ENCODE assay signal across 8 cellular contexts in genomic region chr15:25437751-25438600, GRCh38. TPM values are rescaled to one million over a fixed set of nuclear protein-coding genes. Genes with fewer than 3 reads are reported as not detected.
DNase-seq lines count a peak whose midpoint lies in the region; ATAC-seq, FAIRE-seq and TF ChIP-seq lines count a peak whose summit lies in the region.

No MANE protein-coding gene starts in this region.

- CTCF ChIA-PET in activated B cell treated with CpG ODN at 0.5 μM for 24 hours (lab: Charles Lee), result no interaction called here

- peak overlapping the region; percentile 97 for H3K4me3 ChIP-seq in GM12864 (ENCODE audit: low read depth, low read length)
- peak overlapping the region; percentile 73 to 91 for H3K4me3 ChIP-seq in cardiac fibroblast (replicated peaks in 1 of 2; ENCODE audit: low read depth in 2 of 2, low read length in 2 of 2)
- peak overlapping the region; percentile 86 to 87 for H3K4me3 ChIP-seq in kidney (ENCODE audit: low read length in 2 of 2)

- peak; percentile 35 for ATAC-seq in activated B cell treated with CpG ODN at 0.5 μM for 24 hours (ENCODE audit: low read depth)

- no peaks in the 10 kb centered on the region for H3K36me3 ChIP-seq in kidney (ENCODE audit: control insufficient read depth in 1 of 2, insufficient read depth in 2 of 2, low read length in 2 of 2)

- H3K9me3 ChIP-seq in kidney (ENCODE audit: control insufficient read depth in 1 of 2, low read length in 2 of 2), result no peaks in the 10 kb centered on the region

- H3K27ac ChIP-seq in kidney (ENCODE audit: low read depth in 2 of 2, low read length in 2 of 2), result peak overlapping the region; percentile 93 to 94

- TF ChIP-seq CTCF in GM12864 (IDR thresholded peaks at IDR 0.05; ENCODE audit: low read depth, low read length, missing control alignments) (peak; percentile 45), activated B cell treated with CpG ODN at 0.5 μM for 24 hours (IDR thresholded peaks at IDR 0.05) (no peak), cardiac fibroblast (IDR thresholded peaks at IDR 0.05; ENCODE audit: low read depth, low read length) (no peak), kidney (IDR thresholded peaks at IDR 0.05; ENCODE audit: borderline replicate concordance, extremely low read depth, insufficient read depth) (peak; percentile 42)

- no peak for FAIRE-seq in kidney (lab: Jason Lieb, UNC)

- peaks cover 8 to 21% of the 10 kb centered on the region in 2 donors for H3K4me1 ChIP-seq in kidney (ENCODE audit: control insufficient read depth in 1 of 2, insufficient read depth in 1 of 2, low read depth in 1 of 2, low read length in 2 of 2)

- H3K4me3 Mint-ChIP-seq in activated B cell treated with CpG ODN at 0.5 μM for 24 hours, result peak overlapping the region; percentile 88

- POLR2A ChIA-PET in activated B cell treated with CpG ODN at 0.5 μM for 24 hours (lab: Charles Lee), result interaction anchor here (0.9 kb wide), 2 partner anchors 13 to 21 kb away, joined by 3 read pairs; no protein-coding TSS in a partner anchor

- intact Hi-C loops in activated B cell treated with CpG ODN at 0.5 μM for 24 hours (cut with micrococcal nuclease), result loop anchor here (2.0 to 10.0 kb wide), 5 partner anchors 31 to 497 kb away; no protein-coding TSS in a partner anchor
- intact Hi-C loops in kidney (cut with DNase I), result no loop called here

- H3K9ac ChIP-seq in kidney (ENCODE audit: low read length in 2 of 2), result peak overlapping the region; percentile 89

- H3K9me3 Mint-ChIP-seq in activated B cell treated with CpG ODN at 0.5 μM for 24 hours, result no peaks in the 10 kb centered on the region

- peaks cover 10% of the 10 kb centered on the region for H3K36me3 Mint-ChIP-seq in activated B cell treated with CpG ODN at 0.5 μM for 24 hours (ENCODE audit: low read depth)

- peaks cover 48% of the 10 kb centered on the region for H3K4me1 Mint-ChIP-seq in activated B cell treated with CpG ODN at 0.5 μM for 24 hours

- DNase-seq in GM12864 (ENCODE audit: low read depth), result no peak
- peak; percentile 10 for DNase-seq in H4 (ENCODE audit: low spot score)
- peak; percentile 29 for DNase-seq in LoVo (ENCODE audit: low spot score)
- peak; percentile 63 for DNase-seq in activated B cell treated with CpG ODN at 0.5 μM for 24 hours
- peak; percentile 55 to 65 for DNase-seq in cardiac fibroblast (ENCODE audit: low read depth in 2 of 2)
- peak; percentile 90 for DNase-seq in kidney
- peak; percentile 11 to 30 (median 17) for DNase-seq in stimulated activated CD4-positive, alpha-beta T cell treated with anti-CD3 and anti-CD28 coated beads, Interleukin-1b, Interleukin-23, amount 100 ng/mL, for 24 hours (ENCODE audit: low read depth in 4 of 4, low spot score in 1 of 4)
- no peak for DNase-seq in dedifferentiated amniotic fluid mesenchymal stem cell (ENCODE audit: extremely low spot score)

- no peaks in the 10 kb centered on the region for H3K27me3 Mint-ChIP-seq in activated B cell treated with CpG ODN at 0.5 μM for 24 hours

- peak overlapping the region; percentile 91 for H3K27ac Mint-ChIP-seq in activated B cell treated with CpG ODN at 0.5 μM for 24 hours

RNA-seq across cellular contexts. Expression of gene UBE3A, which starts 0.8 kb away (rescaled TPM):
- 29.4 and 39.8 TPM in 2 replicates for total RNA-seq in H4 (2014; rRNA removed; shearing (Covaris generic))
- 106 and 122 TPM in 2 replicates for total RNA-seq in activated B cell treated with CpG ODN at 0.5 μM for 24 hours
- 103 TPM for total RNA-seq in kidney
- polyA plus RNA-seq in kidney (ENCODE audit: insufficient read depth, low read depth, low replicate concordance), result 22.3 TPM

Comparison
In these comparisons a context has a peak if more than half of its experiments do, and no peak if none do; other contexts are left out.
1. DNase-seq: peak in H4 (single experiment), LoVo (single experiment), activated B cell treated with CpG ODN at 0.5 μM for 24 hours (single experiment), cardiac fibroblast (2 of 2), kidney (single experiment) and stimulated activated CD4-positive, alpha-beta T cell treated with anti-CD3 and anti-CD28 coated beads, Interleukin-1b, Interleukin-23, amount 100 ng/mL, for 24 hours (4 of 4); none in GM12864 (single experiment) and dedifferentiated amniotic fluid mesenchymal stem cell (single experiment).
2. CTCF ChIP-seq: peak in GM12864 (single experiment) and kidney (single experiment); none in activated B cell treated with CpG ODN at 0.5 μM for 24 hours (single experiment) and cardiac fibroblast (single experiment).
3. Peak in every context shown above with its lines, with median percentiles within 50 percentile points of each other: H3K4me3 ChIP-seq.